8 cellular contexts compared by ENCODE assay signal in the genomic region with DNA sequence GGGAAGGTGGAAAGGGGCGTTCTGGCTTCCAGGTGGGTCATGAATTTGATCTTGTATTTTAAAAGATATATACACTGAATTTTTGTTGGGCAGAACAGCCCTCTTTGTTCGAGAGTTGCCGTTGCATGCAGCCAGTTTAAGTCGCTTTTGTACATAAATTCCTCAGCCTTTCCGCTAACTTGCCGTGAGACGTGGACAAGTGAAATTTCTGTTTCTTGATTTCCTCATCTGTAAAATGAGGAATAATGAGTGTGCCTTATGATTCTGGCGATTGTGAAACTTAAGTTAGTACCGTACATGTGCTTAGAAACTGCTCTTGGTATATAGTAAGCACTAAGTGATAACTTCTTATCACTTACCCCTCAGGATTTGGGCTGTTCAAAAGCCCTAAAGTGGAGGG. TPM values are rescaled to one million over a fixed set of nuclear protein-coding genes. Genes with fewer than 3 reads are reported as not detected.
DNase-seq lines count a peak whose midpoint lies in the region; ATAC-seq and TF ChIP-seq lines count a peak whose summit lies in the region.

No MANE protein-coding gene starts in this region.

- WGBS in IMR-90 (ENCODE audit: extremely low coverage in 2 of 2, insufficient read length in 1 of 2), 2 experiments, result 5% methylated on average over 4 of the region's 9 CpGs; no CpG with 5 or more reads in 1 of the 2 experiments

- H2AK9ac ChIP-seq in IMR-90 (replicated peaks; ENCODE audit: low read depth, low read length, poor library complexity), result peak overlapping the region; percentile 95

- H3K14ac ChIP-seq in IMR-90 (replicated peaks; ENCODE audit: low read depth, low read length), result peak overlapping the region; percentile 82

- H3K27me3 Mint-ChIP-seq in activated T-helper 2 cell treated with anti-CD3 and anti-CD28 coated beads, Interferon-gamma antibody, Interleukin-2, Interleukin-4, amounts not matched to agents 10 μg/mL and 5 μg/mL and 100 μg/mL, durations not matched to agents 14 hours and 24 hours and 36 hours (ENCODE audit: low read depth), result no peaks in the 10 kb centered on the region

- POLR2A ChIA-PET in BJ (lab: Charles Lee), result no interaction called here
- POLR2A ChIA-PET in IMR-90 (lab: Charles Lee; ENCODE audit: unreplicated experiment), result no interaction called here

- peak overlapping the region; percentile 61 for H3K4ac ChIP-seq in IMR-90 (ENCODE audit: low read depth, low read length)

- in situ Hi-C loops in IMR-90 (cut with MboI; ENCODE audit: low sequenced_read_pairs), result loop anchor here (5.0 kb wide), 1 partner anchor 88 kb away; the partner anchor contains the start of gene ZNF518A

- H2BK15ac ChIP-seq in IMR-90 (ENCODE audit: low read depth, low read length), result no peak overlapping the region

- intact Hi-C loops in IMR-90 (cut with micrococcal nuclease), result loop anchor here (1.0 to 5.0 kb wide), 3 partner anchors 46 to 352 kb away; partner anchors contain the start of genes TCTN3 and ZNF518A
- intact Hi-C loops in activated T-helper 2 cell treated with anti-CD3 and anti-CD28 coated beads, Interferon-gamma antibody, Interleukin-2, Interleukin-4, amounts not matched to agents 10 μg/mL and 5 μg/mL and 100 μg/mL, durations not matched to agents 14 hours and 24 hours and 36 hours (cut with micrococcal nuclease), result loop anchor here (1.0 to 10.0 kb wide), 3 partner anchors 46 to 352 kb away; partner anchors contain the start of gene TCTN3

- H4K5ac ChIP-seq in IMR-90 (ENCODE audit: low read depth, low read length), result peak overlapping the region; percentile 77

- H3K9ac ChIP-seq in IMR-90 (ENCODE audit: low read depth, low read length) (peak overlapping the region; percentile 96), stomach smooth muscle (ENCODE audit: low read length in 2 of 2) (peak overlapping the region; percentile 87 to 93)

- H3K79me1 ChIP-seq in IMR-90 (ENCODE audit: low read depth in 1 of 2, low read length in 2 of 2), result peaks cover 6 to 34% of the 10 kb centered on the region in 2 experiments

- DNase-seq in BJ (ENCODE audit: low read depth), result no peak
- DNase-seq in IMR-90, result peak; percentile 70
- no peak for DNase-seq in activated T-helper 2 cell treated with anti-CD3 and anti-CD28 coated beads, Interferon-gamma antibody, Interleukin-2, Interleukin-4, amounts not matched to agents 10 μg/mL and 5 μg/mL and 100 μg/mL, durations not matched to agents 14 hours and 24 hours and 36 hours (ENCODE audit: low spot score)
- DNase-seq in iPS-NIHi11 (ENCODE audit: low spot score), result peak; percentile 18
- DNase-seq in cerebellum (ENCODE audit: low spot score), result no peak
- no peak for DNase-seq in NCI-H510A (lab: John Stamatoyannopoulos, UW)
- no peak for DNase-seq in NCI-H187 (lab: John Stamatoyannopoulos, UW)

- H2BK20ac ChIP-seq in IMR-90 (ENCODE audit: low read depth, low read length), result no peak overlapping the region

- H3K36me3 ChIP-seq in BJ (ENCODE audit: control insufficient read depth, insufficient read depth, low read length) (no peaks in the 10 kb centered on the region), IMR-90 (ENCODE audit: control insufficient read depth, insufficient read depth, low read length) (peaks cover 1% of the 10 kb centered on the region; the same call in 1 of the 2 replicates), stomach smooth muscle (ENCODE audit: control insufficient read depth in 2 of 2, insufficient read depth in 2 of 2, low read length in 2 of 2) (no peaks in the 10 kb centered on the region)

- H3K9me3 ChIP-seq in IMR-90 (ENCODE audit: control insufficient read depth, insufficient read depth, low read length) (no peaks in the 10 kb centered on the region), stomach smooth muscle (ENCODE audit: control insufficient read depth in 2 of 2, low read length in 2 of 2) (no peaks in the 10 kb centered on the region)

- H4K20me1 ChIP-seq in IMR-90 (ENCODE audit: insufficient read depth, low read length), result peaks cover 3% of the 10 kb centered on the region; the same call in 1 of the 2 replicates

- no peak overlapping the region for H2AK5ac ChIP-seq in IMR-90 (ENCODE audit: low read depth, low read length)

- H4K91ac ChIP-seq in IMR-90 (ENCODE audit: insufficient read depth, low read depth, low read length), result peak overlapping the region; percentile 34; the same call in 1 of the 2 replicates

- BruUV-seq in IMR-90 (replicated peaks; lab: Mats Ljungman, UMichigan), result no TSS peak

- H3K4me3 ChIP-seq in BJ (ENCODE audit: low read depth, low read length) (peak overlapping the region; percentile 90), IMR-90 (ENCODE audit: insufficient read depth, low read depth, low read length) (peak overlapping the region; percentile 87), stomach smooth muscle (ENCODE audit: low read length in 2 of 2) (peak overlapping the region; percentile 81 to 82)

- peak overlapping the region; percentile 38 to 63; a peak in 3 of 4 replicates for H4K8ac ChIP-seq in IMR-90 (ENCODE audit: low read depth in 2 of 2, low read length in 2 of 2)

- H3K4me1 Mint-ChIP-seq in activated T-helper 2 cell treated with anti-CD3 and anti-CD28 coated beads, Interferon-gamma antibody, Interleukin-2, Interleukin-4, amounts not matched to agents 10 μg/mL and 5 μg/mL and 100 μg/mL, durations not matched to agents 14 hours and 24 hours and 36 hours (ENCODE audit: low read depth), result peaks cover 42% of the 10 kb centered on the region

- H3K56ac ChIP-seq in IMR-90 (ENCODE audit: extremely low read depth, insufficient read depth, low read length), result peak overlapping the region; percentile 72

- peak overlapping the region; percentile 54 for H2BK5ac ChIP-seq in IMR-90 (ENCODE audit: low read depth, low read length, poor library complexity, severe bottlenecking)

- peaks cover 43% of the 10 kb centered on the region for H3K36me3 Mint-ChIP-seq in activated T-helper 2 cell treated with anti-CD3 and anti-CD28 coated beads, Interferon-gamma antibody, Interleukin-2, Interleukin-4, amounts not matched to agents 10 μg/mL and 5 μg/mL and 100 μg/mL, durations not matched to agents 14 hours and 24 hours and 36 hours (ENCODE audit: low read depth)

- no peak for TF ChIP-seq CTCF in BJ (IDR thresholded peaks at IDR 0.05; ENCODE audit: insufficient read depth, low read depth, low read length)
- TF ChIP-seq CTCF in IMR-90 (conservative IDR thresholded peaks at IDR 0.05; ENCODE audit: low read depth, low read length), result no peak

- CTCF ChIA-PET in BJ (lab: Yijun Ruan, JAX) (interaction anchor here (0.7 to 1.0 kb wide), 2 partner anchors 9 to 10 kb away, joined by 3 to 4 read pairs; no protein-coding TSS in a partner anchor), IMR-90 (lab: Yijun Ruan, JAX) (no interaction called here)

- H3K9me3 Mint-ChIP-seq in activated T-helper 2 cell treated with anti-CD3 and anti-CD28 coated beads, Interferon-gamma antibody, Interleukin-2, Interleukin-4, amounts not matched to agents 10 μg/mL and 5 μg/mL and 100 μg/mL, durations not matched to agents 14 hours and 24 hours and 36 hours, result no peaks in the 10 kb centered on the region

- peak overlapping the region; percentile 87 for H3K23ac ChIP-seq in IMR-90 (ENCODE audit: low read depth, low read length)

- H2BK120ac ChIP-seq in IMR-90 (ENCODE audit: low read depth, low read length), result peak overlapping the region; percentile 32; the same call in 1 of the 2 replicates

- peaks cover 3% of the 10 kb centered on the region for H3K9me1 ChIP-seq in IMR-90 (ENCODE audit: insufficient read depth, low read length)

- peak overlapping the region; percentile 86 for H3K27ac ChIP-seq in IMR-90 (ENCODE audit: insufficient read depth, low read length)
- no peak overlapping the region for H3K27ac ChIP-seq in stomach smooth muscle (ENCODE audit: low read length)

- dilution Hi-C loops in IMR-90 (cut with HindIII; ENCODE audit: low sequenced_read_pairs, unreplicated experiment), result no loop called here

- H3K4me3 Mint-ChIP-seq in activated T-helper 2 cell treated with anti-CD3 and anti-CD28 coated beads, Interferon-gamma antibody, Interleukin-2, Interleukin-4, amounts not matched to agents 10 μg/mL and 5 μg/mL and 100 μg/mL, durations not matched to agents 14 hours and 24 hours and 36 hours (ENCODE audit: low read depth), result peak overlapping the region; percentile 92

- H3K27ac Mint-ChIP-seq in activated T-helper 2 cell treated with anti-CD3 and anti-CD28 coated beads, Interferon-gamma antibody, Interleukin-2, Interleukin-4, amounts not matched to agents 10 μg/mL and 5 μg/mL and 100 μg/mL, durations not matched to agents 14 hours and 24 hours and 36 hours, result peak overlapping the region; percentile 54

- ATAC-seq in IMR-90 (ENCODE audit: low read depth), result no peak

- H3K4me1 ChIP-seq in IMR-90 (ENCODE audit: control insufficient read depth, insufficient read depth, low read length) (no peaks in the 10 kb centered on the region; the same call in 1 of the 2 replicates), stomach smooth muscle (ENCODE audit: control insufficient read depth, insufficient read depth, low read length) (peaks cover 9% of the 10 kb centered on the region)

- no peak for TF ChIP-seq RAD21 in IMR-90 (IDR thresholded peaks at IDR 0.05; ENCODE audit: low read length)

- H3K4me2 ChIP-seq in IMR-90 (ENCODE audit: low read depth, low read length), result peak overlapping the region; percentile 99

- H3K27me3 ChIP-seq in BJ (ENCODE audit: control insufficient read depth, insufficient read depth, low read length), result no peaks in the 10 kb centered on the region
- H3K27me3 ChIP-seq in IMR-90 (ENCODE audit: control insufficient read depth, insufficient read depth, low read length), result no peaks in the 10 kb centered on the region
- no peaks in the 10 kb centered on the region for H3K27me3 ChIP-seq in stomach smooth muscle (ENCODE audit: control insufficient read depth in 1 of 2, insufficient read depth in 2 of 2, low read length in 2 of 2)

- no peak for TF ChIP-seq POLR2A in IMR-90 (IDR thresholded peaks at IDR 0.05; ENCODE audit: low read depth, low read length)

- H2AFZ ChIP-seq in IMR-90 (replicated peaks; ENCODE audit: low read length, poor library complexity), result peak overlapping the region; percentile 98

- H3K18ac ChIP-seq in IMR-90 (ENCODE audit: low read depth, low read length), result peak overlapping the region; percentile 57

TF ChIP-seq in IMR-90, 13 proteins besides CTCF, POLR2A, EP300 and RAD21:
- TF ChIP-seq CEBPB (IDR thresholded peaks at IDR 0.05; ENCODE audit: low read depth, low read length), result peak; percentile 88
- TF ChIP-seq BHLHE40 (IDR thresholded peaks at IDR 0.05; ENCODE audit: low read depth, low read length), result no peak

RNA-seq across cellular contexts. Expression of gene CCNJ, which starts 1.3 kb away (rescaled TPM):
- polyA plus RNA-seq in BJ (2011; rRNA removed) (4.4 and 5.6 TPM in 2 replicates), IMR-90 (2012; rRNA removed) (4.8 and 5.4 TPM in 2 replicates)
- 6.7 and 10.3 TPM in 2 replicates for polyA minus RNA-seq in BJ (2011; rRNA and poly(A)+ RNA removed)
- total RNA-seq in IMR-90 (2012; rRNA removed) (10.0 and 10.3 TPM in 2 replicates), cerebellum (21.2 TPM)
- polyA plus RNA-seq in IMR-90 (2012; cell fraction: cytosol; rRNA removed), result 2.2 and 2.5 TPM in 2 replicates
- polyA plus RNA-seq in IMR-90 (2012; cell fraction: nucleus; rRNA removed; ENCODE audit: low replicate concordance), result 5.1 and 9.6 TPM in 2 replicates
- total RNA-seq in activated T-helper 2 cell treated with anti-CD3 and anti-CD28 coated beads, Interferon-gamma antibody, Interleukin-2, Interleukin-4, amounts not matched to agents 10 μg/mL and 5 μg/mL and 100 μg/mL, durations not matched to agents 14 hours and 24 hours and 36 hours, result 8.3 and 9.3 TPM in 2 replicates

Comparison
In these comparisons a context has a peak if more than half of its experiments do, and no peak if none do; other contexts are left out.
1. DNase-seq: peak in IMR-90 (single experiment) and iPS-NIHi11 (single experiment); none in BJ (single experiment), activated T-helper 2 cell treated with anti-CD3 and anti-CD28 coated beads, Interferon-gamma antibody, Interleukin-2, Interleukin-4, amounts not matched to agents 10 μg/mL and 5 μg/mL and 100 μg/mL, durations not matched to agents 14 hours and 24 hours and 36 hours (single experiment), cerebellum (single experiment), NCI-H510A (single experiment) and NCI-H187 (0 of 2).
2. Peak in every context shown above with its lines, with median percentiles within 50 percentile points of each other: H3K4me3 ChIP-seq.